8 cellular contexts compared by ENCODE assay signal in the genomic region with DNA sequence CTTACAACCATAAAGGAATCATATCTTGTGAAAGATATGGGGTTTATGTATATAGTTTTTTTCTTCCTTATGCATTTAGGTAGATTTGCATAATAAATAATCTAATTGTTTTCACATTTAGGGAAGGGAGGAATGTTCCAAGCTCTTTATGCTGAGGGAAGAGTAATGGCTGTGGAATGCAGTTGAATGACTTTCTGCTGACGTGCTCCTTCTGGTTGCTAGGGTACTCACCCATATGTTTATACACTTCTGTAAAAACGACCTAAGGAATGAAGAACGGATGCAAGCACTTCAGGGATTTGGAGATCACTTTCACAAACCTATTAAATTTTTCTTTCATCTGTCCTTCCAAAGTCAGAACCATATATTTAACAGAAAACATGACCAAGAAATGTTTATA. TPM values are rescaled to one million over a fixed set of nuclear protein-coding genes. Genes with fewer than 3 reads are reported as not detected.
DNase-seq lines count a peak whose midpoint lies in the region; ATAC-seq and TF ChIP-seq lines count a peak whose summit lies in the region.

No MANE protein-coding gene starts in this region.

- DNase-seq in H7 (peak; percentile 61), SK-MEL-5 (ENCODE audit: low read depth, low spot score) (peak; percentile 63), glomerular visceral epithelial cell (ENCODE audit: extremely low spot score) (peak; percentile 95), retina (peak; percentile 30), GM13977 (ENCODE audit: low spot score) (no peak), middle frontal gyrus (ENCODE audit: extremely low spot score, low spot score) (no peak)

- no peak overlapping the region for H3K4me3 ChIP-seq in H7 (ENCODE audit: insufficient read depth, low read depth, low read length)

- ATAC-seq in HG03565 (IDR thresholded peaks at IDR 0.05; ENCODE audit: unreplicated experiment) = no peak
- no peak for ATAC-seq in HG03196 (IDR thresholded peaks at IDR 0.05; ENCODE audit: unreplicated experiment)

- H3K27me3 ChIP-seq in H7 (ENCODE audit: control insufficient read depth, insufficient read depth, low read length) = no peaks in the 10 kb centered on the region

- no peak for TF ChIP-seq CTCF in GM13977 (IDR thresholded peaks at IDR 0.05; ENCODE audit: extremely low read depth, insufficient read depth, missing control alignments)

- no peaks in the 10 kb centered on the region for H3K36me3 ChIP-seq in H7 (replicated peaks; ENCODE audit: control insufficient read depth, insufficient read depth, low read length)

- in situ Hi-C loops in SK-MEL-5 (cut with HindIII; ENCODE audit: low pct_unique_long_range_greater_than_20kb, low sequenced_read_pairs) = no loop called here
- in situ Hi-C loops in GM13977 (cut with MboI; ENCODE audit: low pct_unique_long_range_greater_than_20kb, low sequenced_read_pairs, unreplicated experiment) = no loop called here

RNA-seq across cellular contexts. Expression of gene PPP4R1, which starts 29.2 kb away (rescaled TPM):
- 76.7 and 85.8 TPM in 2 replicates for total RNA-seq in H7 (2014; rRNA removed; shearing (Covaris generic))
- 30.2 and 33.3 TPM in 2 replicates for total RNA-seq in SK-MEL-5 (2014; rRNA removed; shearing (Covaris generic))
- polyA plus RNA-seq in SK-MEL-5 (2015; cell fraction: cytosol; rRNA removed) = 24.4 and 29.1 TPM in 2 replicates
- polyA plus RNA-seq in SK-MEL-5 (2015; cell fraction: nucleus; rRNA removed) = 97.9 and 109 TPM in 2 replicates

Comparison
In these comparisons a context has a peak if more than half of its experiments do, and no peak if none do; other contexts are left out.
1. DNase-seq: peak in H7 (single experiment), SK-MEL-5 (single experiment), glomerular visceral epithelial cell (single experiment) and retina (single experiment); none in GM13977 (single experiment) and middle frontal gyrus (single experiment).